Comparison of ENCODE assay signal across 2 cellular contexts in genomic region chr19:3456925-3457530, GRCh38.
A peak's percentile ranks its signal among the peaks of the same experiment; 100 is the strongest.
TF ChIP-seq lines count a peak whose summit lies in the region.

No MANE protein-coding gene starts in this region.

TF ChIP-seq in K562, 482 proteins besides CTCF, POLR2A, EP300 and RAD21:
- TF ChIP-seq ETV1 (tag; conservative IDR thresholded peaks at IDR 0.05; ENCODE audit: low read depth) = no peak
- TF ChIP-seq NRF1 (conservative IDR thresholded peaks at IDR 0.05 in 1 of 2, IDR thresholded peaks at IDR 0.05 in 1 of 2) = no peak
- TF ChIP-seq ZNF23 (CRISPR knock-in tag; IDR thresholded peaks at IDR 0.05) = no peak
- TF ChIP-seq POLR2G (IDR thresholded peaks at IDR 0.05; ENCODE audit: low read depth, low read length) = peak; percentile 46
- TF ChIP-seq UBTF (IDR thresholded peaks at IDR 0.05; ENCODE audit: borderline replicate concordance in 1 of 2, low read depth in 2 of 2, low read length in 2 of 2) = no peak
- TF ChIP-seq PCBP1 (IDR thresholded peaks at IDR 0.05; ENCODE audit: low read depth, low read length, poor library complexity, severe bottlenecking) = no peak
- TF ChIP-seq RBM22 (IDR thresholded peaks at IDR 0.05; ENCODE audit: low read depth, low read length, poor library complexity, severe bottlenecking) = peak; percentile 79

TF ChIP-seq in WTC11, 78 proteins besides CTCF, POLR2A, EP300 and RAD21:
- no peak for TF ChIP-seq ZNF423 (CRISPR knock-in tag; IDR thresholded peaks at IDR 0.05)
- TF ChIP-seq, protein P1, sequence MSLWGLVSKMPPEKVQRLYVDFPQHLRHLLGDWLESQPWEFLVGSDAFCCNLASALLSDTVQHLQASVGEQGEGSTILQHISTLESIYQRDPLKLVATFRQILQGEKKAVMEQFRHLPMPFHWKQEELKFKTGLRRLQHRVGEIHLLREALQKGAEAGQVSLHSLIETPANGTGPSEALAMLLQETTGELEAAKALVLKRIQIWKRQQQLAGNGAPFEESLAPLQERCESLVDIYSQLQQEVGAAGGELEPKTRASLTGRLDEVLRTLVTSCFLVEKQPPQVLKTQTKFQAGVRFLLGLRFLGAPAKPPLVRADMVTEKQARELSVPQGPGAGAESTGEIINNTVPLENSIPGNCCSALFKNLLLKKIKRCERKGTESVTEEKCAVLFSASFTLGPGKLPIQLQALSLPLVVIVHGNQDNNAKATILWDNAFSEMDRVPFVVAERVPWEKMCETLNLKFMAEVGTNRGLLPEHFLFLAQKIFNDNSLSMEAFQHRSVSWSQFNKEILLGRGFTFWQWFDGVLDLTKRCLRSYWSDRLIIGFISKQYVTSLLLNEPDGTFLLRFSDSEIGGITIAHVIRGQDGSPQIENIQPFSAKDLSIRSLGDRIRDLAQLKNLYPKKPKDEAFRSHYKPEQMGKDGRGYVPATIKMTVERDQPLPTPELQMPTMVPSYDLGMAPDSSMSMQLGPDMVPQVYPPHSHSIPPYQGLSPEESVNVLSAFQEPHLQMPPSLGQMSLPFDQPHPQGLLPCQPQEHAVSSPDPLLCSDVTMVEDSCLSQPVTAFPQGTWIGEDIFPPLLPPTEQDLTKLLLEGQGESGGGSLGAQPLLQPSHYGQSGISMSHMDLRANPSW (CRISPR knock-in tag; conservative IDR thresholded peaks at IDR 0.05; ENCODE audit: low read depth) = no peak
- no peak for TF ChIP-seq FOXP1 (CRISPR knock-in tag; IDR thresholded peaks at IDR 0.05; ENCODE audit: borderline replicate concordance)
- TF ChIP-seq CREM (CRISPR knock-in tag; IDR thresholded peaks at IDR 0.05) = no peak
- TF ChIP-seq ZNF317 (CRISPR knock-in tag; IDR thresholded peaks at IDR 0.05; ENCODE audit: borderline replicate concordance, low read depth) = no peak
- TF ChIP-seq EMX1 (CRISPR knock-in tag; IDR thresholded peaks at IDR 0.05) = no peak
- no peak for TF ChIP-seq ZBTB21 (CRISPR knock-in tag; IDR thresholded peaks at IDR 0.05; ENCODE audit: borderline replicate concordance)
- TF ChIP-seq ZMAT4 (CRISPR knock-in tag; IDR thresholded peaks at IDR 0.05) = no peak
- no peak for TF ChIP-seq ATF6 (CRISPR knock-in tag; IDR thresholded peaks at IDR 0.05)
- no peak for TF ChIP-seq MYBL2 (CRISPR knock-in tag; IDR thresholded peaks at IDR 0.05)
- no peak for TF ChIP-seq CREB1 (CRISPR knock-in tag; IDR thresholded peaks at IDR 0.05)
- no peak for TF ChIP-seq ZNF416 (CRISPR knock-in tag; IDR thresholded peaks at IDR 0.05)
